Comparison of ENCODE assay signal across 1 cellular context in genomic region chr6:169751242-169752073, GRCh38.
TF ChIP-seq lines count a peak whose summit lies in the region.

Gene DYNLT2 (minus strand): TSS chr6:169751572. CDS start chr6:169751458, 114 bp downstream.
Gene ERMARD (plus strand): TSS chr6:169751622. CDS start chr6:169751658, 36 bp downstream.

TF ChIP-seq in K562, 482 proteins besides CTCF, POLR2A, EP300 and RAD21 (continued from another document and continues in another):
- TF ChIP-seq THRB (CRISPR knock-in tag; conservative IDR thresholded peaks at IDR 0.05) (no peak), ZNF274 (IDR thresholded peaks at IDR 0.05; ENCODE audit: borderline replicate concordance, low read depth, low read length) (no peak), RNF219 (CRISPR knock-in tag; IDR thresholded peaks at IDR 0.05) (no peak), ZNF584 (CRISPR knock-in tag; IDR thresholded peaks at IDR 0.05; ENCODE audit: low read depth) (no peak), TCFL5 (CRISPR knock-in tag; conservative IDR thresholded peaks at IDR 0.05) (no peak), HES1 (IDR thresholded peaks at IDR 0.05; ENCODE audit: low read depth) (no peak), NR2C1 (IDR thresholded peaks at IDR 0.05) (no peak), NR2C1 (tag; IDR thresholded peaks at IDR 0.05) (peak; percentile 53; the same call in 1 of the 2 replicates), MITF (IDR thresholded peaks at IDR 0.05) (no peak; the same call in 1 of the 2 replicates), NCOA1 (IDR thresholded peaks at IDR 0.05; ENCODE audit: low read depth) (no peak), CSDE1 (IDR thresholded peaks at IDR 0.05) (peak in 1 of 2 experiments; percentile 82; a peak in 1 of 4 replicates), HEY1 (CRISPR knock-in tag; IDR thresholded peaks at IDR 0.05; ENCODE audit: borderline replicate concordance) (no peak), MXI1 (IDR thresholded peaks at IDR 0.05; ENCODE audit: low read depth, low read length) (peak; percentile 57; the same call in 1 of the 2 replicates), STAT6 (CRISPR knock-in tag; IDR thresholded peaks at IDR 0.05) (peak; percentile 96), HDAC3 (IDR thresholded peaks at IDR 0.05; ENCODE audit: borderline replicate concordance, partially characterized antibody) (no peak), ZNF239 (CRISPR knock-in tag; IDR thresholded peaks at IDR 0.05) (no peak), MAFG (tag; conservative IDR thresholded peaks at IDR 0.05) (no peak), ZNF75A (CRISPR knock-in tag; IDR thresholded peaks at IDR 0.05) (no peak), TOE1 (IDR thresholded peaks at IDR 0.05; ENCODE audit: borderline replicate concordance) (0 out of 2 replicates have a peak, but pooled peaks have one; percentile 49), TOE1 (CRISPR knock-in tag; IDR thresholded peaks at IDR 0.05; ENCODE audit: borderline replicate concordance, low read depth) (no peak), FOSL1 (tag; conservative IDR thresholded peaks at IDR 0.05) (peak; percentile 60; the same call in 1 of the 2 replicates), PHTF2 (CRISPR knock-in tag; IDR thresholded peaks at IDR 0.05) (0 out of 2 replicates have a peak, but pooled peaks have one; percentile 30), PRMT5 (CRISPR knock-in tag; IDR thresholded peaks at IDR 0.05) (0 out of 2 replicates have a peak, but pooled peaks have one; percentile 26), TFAP4 (CRISPR knock-in tag; IDR thresholded peaks at IDR 0.05; ENCODE audit: borderline replicate concordance) (peak; percentile 91), PHF20 (IDR thresholded peaks at IDR 0.05; ENCODE audit: partially characterized antibody) (peak; percentile 98), PML (IDR thresholded peaks at IDR 0.05; ENCODE audit: low read length) (peak; percentile 91), CBX2 (IDR thresholded peaks at IDR 0.05; ENCODE audit: insufficient read depth, low read length, poor library complexity, severe bottlenecking) (no peak), GTF3C2 (IDR thresholded peaks at IDR 0.05; ENCODE audit: borderline replicate concordance, extremely low read depth, insufficient read length) (peak; percentile 24), ZBTB9 (CRISPR knock-in tag; IDR thresholded peaks at IDR 0.05) (no peak), ZNF778 (CRISPR knock-in tag; IDR thresholded peaks at IDR 0.05) (no peak), DIDO1 (tag; IDR thresholded peaks at IDR 0.05; ENCODE audit: low read depth) (0 out of 2 replicates have a peak, but pooled peaks have one; percentile 46), ARHGAP35 (IDR thresholded peaks at IDR 0.05; ENCODE audit: partially characterized antibody) (no peak), ZNF77 (CRISPR knock-in tag; IDR thresholded peaks at IDR 0.05) (no peak), PURB (CRISPR knock-in tag; IDR thresholded peaks at IDR 0.05; ENCODE audit: low read depth) (no peak)
